Comparison of ENCODE assay signal across 7 cellular contexts in the genomic region with DNA sequence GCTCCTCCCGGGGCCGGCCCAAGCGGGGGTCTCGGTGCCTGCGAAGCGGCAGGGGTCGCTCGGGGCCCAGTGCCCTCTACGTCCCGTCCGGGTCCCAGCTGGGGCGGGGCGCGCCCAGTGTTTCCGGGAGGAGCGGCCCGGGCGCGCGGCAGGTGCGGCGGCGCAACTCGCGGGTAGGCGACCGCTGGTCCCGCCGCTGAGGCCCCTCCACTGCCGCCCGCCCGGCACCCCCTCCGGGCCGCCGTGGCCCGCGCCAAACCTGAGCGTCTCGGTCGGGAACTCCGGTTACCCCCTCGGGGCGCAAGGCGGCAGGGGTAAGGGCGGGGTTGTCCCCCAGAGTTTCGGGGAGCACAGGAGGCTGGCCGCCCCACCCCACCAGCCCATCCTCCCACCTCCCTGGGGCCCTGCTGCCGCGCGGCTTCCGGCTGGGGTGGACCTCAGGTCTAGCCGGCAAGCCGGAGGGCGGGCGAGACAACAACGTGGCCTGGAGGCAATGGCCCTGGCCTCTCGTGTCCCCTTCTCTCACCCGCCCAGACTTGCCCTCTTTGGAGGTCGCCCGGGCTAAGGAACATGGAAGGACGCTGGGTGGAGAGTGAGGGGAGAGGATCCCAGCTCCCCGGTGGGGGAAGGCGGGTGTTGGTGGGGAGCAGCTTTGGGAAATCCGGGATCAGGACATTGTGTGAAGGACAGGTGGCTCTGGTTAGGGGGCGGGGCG. TPM values are rescaled to one million over a fixed set of nuclear protein-coding genes. Genes with fewer than 3 reads are reported as not detected.
DNase-seq lines count a peak whose midpoint lies in the region; ATAC-seq and TF ChIP-seq lines count a peak whose summit lies in the region.

No MANE protein-coding gene starts in this region.

- H3K4me3 ChIP-seq in ascending aorta (peak overlapping the region; percentile 58 to 60), mesodermal cell (ENCODE audit: extremely low read depth, insufficient read depth, low read length, poor library complexity, severe bottlenecking) (peak overlapping the region; percentile 28), brain microvascular endothelial cell (ENCODE audit: low read depth, low read length) (no peak overlapping the region)

- no peak overlapping the region for H3K27ac ChIP-seq in ascending aorta
- no peak overlapping the region for H3K27ac ChIP-seq in mesodermal cell (ENCODE audit: low read depth, low read length, severe bottlenecking)
- no peak overlapping the region for H3K27ac ChIP-seq in brain microvascular endothelial cell

- no peak for TF ChIP-seq CTCF in ascending aorta (IDR thresholded peaks at IDR 0.05)
- no peak for TF ChIP-seq CTCF in brain microvascular endothelial cell (IDR thresholded peaks at IDR 0.05; ENCODE audit: low read depth, low read length, missing control alignments)
- no peak for TF ChIP-seq CTCF in HFFc6 (IDR thresholded peaks at IDR 0.05)

- H3K36me3 ChIP-seq in ascending aorta (peaks cover 29 to 37% of the 10 kb centered on the region in 2 donors), mesodermal cell (ENCODE audit: control insufficient read depth, insufficient read depth, low read length) (peaks cover 18% of the 10 kb centered on the region), brain microvascular endothelial cell (replicated peaks) (peaks cover 18% of the 10 kb centered on the region)

- peaks cover 10 to 41% of the 10 kb centered on the region in 2 donors for H3K4me1 ChIP-seq in ascending aorta
- H3K4me1 ChIP-seq in mesodermal cell (ENCODE audit: control insufficient read depth, insufficient read depth, low read length, poor library complexity, severe bottlenecking) = peaks cover 43% of the 10 kb centered on the region

- H3K27ac Mint-ChIP-seq in HFFc6 = no peak overlapping the region; the same call in 1 of the 2 replicates

- ATAC-seq in GM18868 (IDR thresholded peaks at IDR 0.05; ENCODE audit: unreplicated experiment) (peak; percentile 42), HG03342 (IDR thresholded peaks at IDR 0.05; ENCODE audit: unreplicated experiment) (peak; percentile 39)

- H3K4me1 Mint-ChIP-seq in HFFc6 (ENCODE audit: low read depth) = peaks cover 11% of the 10 kb centered on the region

- peaks cover 6% of the 10 kb centered on the region; the same call in 1 of the 2 replicates for H3K36me3 Mint-ChIP-seq in HFFc6 (ENCODE audit: low read depth)

- peaks cover 15% of the 10 kb centered on the region for H3K27me3 Mint-ChIP-seq in HFFc6 (ENCODE audit: insufficient read depth)

- no peak overlapping the region for H3K4me3 Mint-ChIP-seq in HFFc6

- DNase-seq in ascending aorta (ENCODE audit: low spot score in 2 of 2) = no peak
- no peak for DNase-seq in brain microvascular endothelial cell
- no peak for DNase-seq in putamen (ENCODE audit: low spot score)
- DNase-seq in HFFc6 = no peak

- H3K9me3 Mint-ChIP-seq in HFFc6 = no peaks in the 10 kb centered on the region

- H3K9me3 ChIP-seq in ascending aorta = no peaks in the 10 kb centered on the region
- no peaks in the 10 kb centered on the region for H3K9me3 ChIP-seq in mesodermal cell (ENCODE audit: control insufficient read depth, low read length)

- H3K27me3 ChIP-seq in ascending aorta (no peaks in the 10 kb centered on the region), brain microvascular endothelial cell (replicated peaks) (no peaks in the 10 kb centered on the region)

- WGBS in mesodermal cell (ENCODE audit: insufficient coverage in 2 of 2), 2 experiments = 2 to 3% methylated on average over 56 to 61 of the region's 66 CpGs

- in situ Hi-C loops in brain microvascular endothelial cell (cut with HindIII; ENCODE audit: low pct_ligation_motif_present, low sequenced_read_pairs) = no loop called here

- intact Hi-C loops in ascending aorta (cut with DNase I) = no loop called here

RNA-seq across cellular contexts. Expression of a gene that starts 0.4 kb away (rescaled TPM):
- 20.5 TPM for total RNA-seq in ascending aorta
- 7.6 TPM for polyA plus RNA-seq in mesodermal cell (2013, experiment 1 of 2)
- polyA plus RNA-seq in mesodermal cell (2013, experiment 2 of 2) = 4.8 TPM
- 1 to 10 TPM in 4 of 6 experiments, under 1 TPM in 2; 0.63 to 2.2 (median 1.2) TPM for total RNA-seq in HFFc6 (2021; fragmentation: NEBNext Ultra II Directional; extraction: Animal tissue kit (Norgen Biotek cat#: 25700))

RNA-seq across cellular contexts. Expression of a gene that starts 5.4 kb away (rescaled TPM):
- total RNA-seq in ascending aorta = 898 TPM
- 331 TPM for polyA plus RNA-seq in mesodermal cell (2013, experiment 1 of 2)
- 277 TPM for polyA plus RNA-seq in mesodermal cell (2013, experiment 2 of 2)
- 1,000 to 10,000 TPM in 1 of 6 experiments, 100 to 1,000 TPM in 5; 719 to 1,001 (median 755) TPM for total RNA-seq in HFFc6 (2021; fragmentation: NEBNext Ultra II Directional; extraction: Animal tissue kit (Norgen Biotek cat#: 25700))

RNA-seq across cellular contexts. Expression of a gene that starts 8.6 kb away (rescaled TPM):
- total RNA-seq in ascending aorta = 214 TPM
- 47.0 TPM for polyA plus RNA-seq in mesodermal cell (2013, experiment 1 of 2)
- 33.2 TPM for polyA plus RNA-seq in mesodermal cell (2013, experiment 2 of 2)
- 100 to 1,000 TPM; 103 to 148 (median 130) TPM for total RNA-seq in HFFc6 (2021; fragmentation: NEBNext Ultra II Directional; extraction: Animal tissue kit (Norgen Biotek cat#: 25700))

RNA-seq across cellular contexts. Expression of a gene that starts 15.0 kb away (rescaled TPM):
- total RNA-seq in ascending aorta = 141 TPM
- 134 TPM for polyA plus RNA-seq in mesodermal cell (2013, experiment 1 of 2)
- polyA plus RNA-seq in mesodermal cell (2013, experiment 2 of 2) = 112 TPM
- 100 to 1,000 TPM; 439 to 504 (median 478) TPM for total RNA-seq in HFFc6 (2021; fragmentation: NEBNext Ultra II Directional; extraction: Animal tissue kit (Norgen Biotek cat#: 25700))

RNA-seq across cellular contexts. Expression of a gene that starts 15.3 kb away (rescaled TPM):
- 252 TPM for total RNA-seq in ascending aorta
- polyA plus RNA-seq in mesodermal cell (2013, experiment 1 of 2) = 72.6 TPM
- 66.2 TPM for polyA plus RNA-seq in mesodermal cell (2013, experiment 2 of 2)
- total RNA-seq in HFFc6 (2021; fragmentation: NEBNext Ultra II Directional; extraction: Animal tissue kit (Norgen Biotek cat#: 25700)) = 100 to 1,000 TPM; 193 to 267 (median 212) TPM
